In the genomic region with DNA sequence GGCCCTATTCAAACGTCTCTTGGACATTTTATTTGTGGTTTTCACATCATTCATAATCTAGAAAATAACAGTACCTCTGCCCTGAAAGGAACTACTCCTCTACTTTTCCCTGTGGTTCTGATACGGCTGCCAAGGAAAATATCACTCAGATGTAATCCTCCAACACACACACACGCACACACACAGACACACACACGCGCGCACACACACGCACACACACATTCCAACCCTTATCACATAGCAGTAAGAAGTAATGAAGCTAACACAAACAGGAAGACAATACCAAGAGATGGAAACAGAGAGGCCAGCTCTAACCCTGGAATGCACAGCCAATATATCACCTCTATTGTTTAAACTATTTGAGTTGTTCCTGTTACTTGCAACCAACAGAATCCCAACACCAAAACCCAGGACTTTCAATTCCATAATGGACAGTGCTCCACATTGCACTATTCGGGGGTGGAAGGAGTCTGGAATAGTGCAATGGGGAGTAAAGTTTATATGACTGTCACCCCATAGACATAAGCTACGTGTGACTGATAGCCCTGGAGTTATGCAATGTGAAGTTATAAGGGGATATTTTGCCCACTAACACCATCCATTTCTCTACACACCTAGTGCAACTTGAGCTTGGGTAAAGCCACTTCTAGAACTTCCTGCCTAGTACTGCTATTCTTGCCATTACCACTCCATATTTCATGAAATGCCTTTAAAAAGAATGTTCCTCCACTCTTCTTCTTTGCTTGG, we compare ENCODE assay signal across 11 cellular contexts.
A peak's percentile ranks its signal among the peaks of the same experiment; 100 is the strongest.
DNase-seq lines count a peak whose midpoint lies in the region; ATAC-seq and TF ChIP-seq lines count a peak whose summit lies in the region.
"Had no signal": no experiment of that assay in that cellular context is flagged by ENCODE, and none has a peak within 500 bp of the region (broad histone marks: within the 10 kb centered on the region; RNA-seq: fewer than 3 reads in every experiment).

No MANE protein-coding gene starts in this region.

- CTCF ChIA-PET in GM10248 (lab: Yijun Ruan, JAX): no interaction called here

- peak overlapping the region in 1 of 2 experiments; percentile 35 for H3K4me3 ChIP-seq in neutrophil (ENCODE audit: low read depth in 1 of 2, low read length in 1 of 2)

- ATAC-seq in Right ventricle myocardium superior (ENCODE audit: poor library complexity): peak; percentile 36

- H3K27me3 ChIP-seq in neutrophil: no peaks in the 10 kb centered on the region

- H3K36me3 ChIP-seq in neutrophil: no peaks in the 10 kb centered on the region

- peaks cover 59 to 64% of the 10 kb centered on the region in 2 experiments for H3K4me1 ChIP-seq in neutrophil (ENCODE audit: control insufficient read depth in 1 of 2, insufficient read depth in 1 of 2, low read depth in 1 of 2, low read length in 1 of 2)

- TF ChIP-seq CTCF in neutrophil (IDR thresholded peaks at IDR 0.05) (no peak), GM10248 (IDR thresholded peaks at IDR 0.05; ENCODE audit: control extremely low read depth, extremely low read depth, low read depth, missing control alignments) (no peak)

- peak; percentile 74 for DNase-seq in EH (ENCODE audit: low read depth)
- DNase-seq in UCSD-AML1 (lab: John Stamatoyannopoulos, UW; ENCODE audit: unreplicated experiment): peak; percentile 13
- DNase-seq in Right ventricle myocardium superior: peak; percentile 53
- DNase-seq in LoVo (ENCODE audit: low spot score): no peak
- DNase-seq in DMS 273 treated with DMSO at 0.1 percent for 48 hours (lab: John Stamatoyannopoulos, UW): no peak
- no peak for DNase-seq in GM10248 (ENCODE audit: extremely low spot score)
- no peak for DNase-seq in DMS79 (lab: John Stamatoyannopoulos, UW)
- DNase-seq: activated CD4-positive, CD25-positive, alpha-beta regulatory T cell; Karpas-422; NCI-H345 had no signal

- POLR2A ChIA-PET in GM10248 (lab: Yijun Ruan, JAX): no interaction called here

- no peaks in the 10 kb centered on the region for H3K9me3 ChIP-seq in neutrophil

- peak overlapping the region; percentile 82 for H3K27ac ChIP-seq in neutrophil

- intact Hi-C loops in Right ventricle myocardium superior (cut with DNase I): no loop called here

Comparison
In these comparisons a context has a peak if more than half of its experiments do, and no peak if none do; other contexts are left out.
1. DNase-seq: peak in EH (single experiment), UCSD-AML1 (single experiment) and Right ventricle myocardium superior (single experiment); none in LoVo (single experiment), DMS 273 treated with DMSO at 0.1 percent for 48 hours (single experiment), GM10248 (single experiment) and DMS79 (single experiment).